Comparison of ENCODE assay signal across 15 cellular contexts in genomic region chr3:32203854-32204253, GRCh38. TPM values are rescaled to one million over a fixed set of nuclear protein-coding genes. Genes with fewer than 3 reads are reported as not detected.
DNase-seq lines count a peak whose midpoint lies in the region; FAIRE-seq and TF ChIP-seq lines count a peak whose summit lies in the region.
"Had no signal": no experiment of that assay in that cellular context is flagged by ENCODE, and none has a peak within 500 bp of the region (broad histone marks: within the 10 kb centered on the region; RNA-seq: fewer than 3 reads in every experiment).

No MANE protein-coding gene starts in this region.

- DNase-seq in ELR (ENCODE audit: low read depth) (peak; percentile 41), NCI-H526 treated with DMSO at 0.1 percent for 48 hours (lab: John Stamatoyannopoulos, UW) (peak; percentile 89), bronchial epithelial cell (ENCODE audit: low read depth) (peak; percentile 48), NCI-H1930 (lab: John Stamatoyannopoulos, UW) (no peak), SIG-M5 treated with dmso at 0.1 percent for 504 hours (lab: John Stamatoyannopoulos, UW; ENCODE audit: unreplicated experiment) (no peak), NCI-H1092 treated with DMSO at 0.1 percent for 48 hours (lab: John Stamatoyannopoulos, UW) (no peak)
- DNase-seq in NK-92 treated with Interleukin-12 subunit alpha and Interleukin-12 subunit beta, amount 100 ng/mL, for 24 hours (lab: John Stamatoyannopoulos, UW) = no peak
- DNase-seq: activated CD4-positive, CD25-positive, alpha-beta regulatory T cell treated with anti-CD3 and anti-CD28 coated beads, Interleukin-2, amount 50 U/mL, for 72 hours; activated CD8-positive, alpha-beta memory T cell treated with anti-CD3 and anti-CD28 coated beads, Interleukin-2, amount 10 ng/mL, durations not matched to agents 7 days and 5 days; activated effector memory CD4-positive, alpha-beta T cell treated with Interleukin-2 at 50 U/mL for 16 hours; esophagus squamous epithelium; NCI-H748 treated with DMSO at 0.1 percent for 48 hours; ovary; Right ventricle myocardium superior had no signal

- H3K36me3 ChIP-seq in bronchial epithelial cell (ENCODE audit: control insufficient read depth, insufficient read depth, low read length) = no peaks in the 10 kb centered on the region
- H3K36me3 ChIP-seq: esophagus squamous epithelium, ovary had no signal

- peaks cover 5% of the 10 kb centered on the region for H3K27me3 ChIP-seq in bronchial epithelial cell (ENCODE audit: control insufficient read depth, insufficient read depth, low read length)
- H3K27me3 ChIP-seq: ovary had no signal

- no peak overlapping the region for H3K4me3 ChIP-seq in bronchial epithelial cell (ENCODE audit: low read depth, low read length)
- H3K4me3 ChIP-seq: esophagus squamous epithelium, ovary had no signal

- TF ChIP-seq CTCF in bronchial epithelial cell (IDR thresholded peaks at IDR 0.05; ENCODE audit: insufficient read depth, low read length, severe bottlenecking) = no peak

- FAIRE-seq in bronchial epithelial cell (lab: Jason Lieb, UNC) (no peak), islet of Langerhans (lab: Jason Lieb, UNC) (peak; percentile 5)

RNA-seq across cellular contexts. Expression of gene CMTM8, which starts 34.6 kb away (rescaled TPM):
- 0.79 and 1.2 TPM in 2 replicates for total RNA-seq in bronchial epithelial cell

Comparison
In these comparisons a context has a peak if more than half of its experiments do, and no peak if none do; other contexts are left out.
1. DNase-seq: peak in ELR (single experiment), NCI-H526 treated with DMSO at 0.1 percent for 48 hours (single experiment) and bronchial epithelial cell (single experiment); none in NCI-H1930 (0 of 2), NK-92 treated with Interleukin-12 subunit alpha and Interleukin-12 subunit beta, amount 100 ng/mL, for 24 hours (single experiment), SIG-M5 treated with dmso at 0.1 percent for 504 hours (single experiment) and NCI-H1092 treated with DMSO at 0.1 percent for 48 hours (single experiment).